In the genomic region with DNA sequence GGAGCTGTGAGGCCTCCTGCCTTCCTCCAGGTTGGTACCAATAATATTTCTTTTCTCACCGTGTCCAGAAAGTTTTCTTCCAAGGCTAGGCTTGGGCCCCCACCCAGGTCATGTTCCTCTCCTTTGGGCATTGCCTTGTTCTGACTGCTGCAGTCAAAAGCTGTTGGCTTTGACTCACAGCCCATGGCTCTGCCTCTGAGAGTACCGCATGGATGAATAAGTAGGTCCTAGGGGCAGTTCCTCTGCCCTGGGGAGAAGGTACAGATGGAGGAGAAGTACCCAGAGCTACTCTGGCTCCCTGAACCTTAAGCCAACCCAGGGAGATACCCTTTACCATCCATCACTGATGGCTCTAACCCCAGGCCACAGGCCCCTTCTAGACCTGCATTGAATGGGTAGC, we compare ENCODE assay signal across 18 cellular contexts.
"Had no signal": no experiment of that assay in that cellular context is flagged by ENCODE, and none has a peak within 500 bp of the region (broad histone marks: within the 10 kb centered on the region; RNA-seq: fewer than 3 reads in every experiment).

No MANE protein-coding gene starts in this region.

- H3K9me3 ChIP-seq: heart left ventricle, lower lobe of right lung, neutrophil, tibial nerve, uterus had no signal

- DNase-seq: activated CD4-positive, alpha-beta memory T cell treated with anti-CD3 and anti-CD28 coated beads, Interleukin-2, amount 10 ng/mL, durations not matched to agents 7 days and 5 days; activated naive CD4-positive, alpha-beta T cell treated with anti-CD3 and anti-CD28 coated beads, Interleukin-2, amount 10 ng/mL, durations not matched to agents 7 days and 5 days; activated T-cell treated with anti-CD3 and anti-CD28 coated beads, Interleukin-2, amount 50 U/mL, for 24 hours; foreskin melanocyte; heart left ventricle; immature natural killer cell; lower lobe of right lung; midbrain; retina; stimulated activated CD4-positive, alpha-beta T cell treated with anti-CD3 and anti-CD28 coated beads, Interleukin-2, amount 100 ng/mL, for 48 hours; uterus; WERI-Rb-1 had no signal

- H3K4me3 Mint-ChIP-seq: activated CD4-positive, alpha-beta memory T cell treated with anti-CD3 and anti-CD28 coated beads, Interleukin-2, amount 10 ng/mL, durations not matched to agents 7 days and 5 days; activated naive CD4-positive, alpha-beta T cell treated with anti-CD3 and anti-CD28 coated beads, Interleukin-2, amount 10 ng/mL, durations not matched to agents 7 days and 5 days; activated T-cell treated with anti-CD3 and anti-CD28 coated beads, Interleukin-2, amount 50 U/mL, for 24 hours; immature natural killer cell; stimulated activated memory B cell treated with anti-CD40 and anti-IgM and Interleukin-4, amounts not matched to agents 10 μg/mL and 1 μg/mL and 100 μg/mL, for 72 hours; T-helper 1 cell treated with Interleukin-12 subunit alpha and Interleukin-12 subunit beta and Interleukin-4 antibody, amounts not matched to agents 30 μg/mL and 1 μg/mL, for 36 hours had no signal

- H3K4me3 ChIP-seq: cardiac muscle cell, heart left ventricle, lower lobe of right lung, tibial nerve, uterus had no signal

- H3K27ac Mint-ChIP-seq: activated CD4-positive, alpha-beta memory T cell treated with anti-CD3 and anti-CD28 coated beads, Interleukin-2, amount 10 ng/mL, durations not matched to agents 7 days and 5 days; activated naive CD4-positive, alpha-beta T cell treated with anti-CD3 and anti-CD28 coated beads, Interleukin-2, amount 10 ng/mL, durations not matched to agents 7 days and 5 days; activated T-cell treated with anti-CD3 and anti-CD28 coated beads, Interleukin-2, amount 50 U/mL, for 24 hours; immature natural killer cell; stimulated activated memory B cell treated with anti-CD40 and anti-IgM and Interleukin-4, amounts not matched to agents 10 μg/mL and 1 μg/mL and 100 μg/mL, for 72 hours; T-helper 1 cell treated with Interleukin-12 subunit alpha and Interleukin-12 subunit beta and Interleukin-4 antibody, amounts not matched to agents 30 μg/mL and 1 μg/mL, for 36 hours had no signal

- H3K4me1 Mint-ChIP-seq: activated CD4-positive, alpha-beta memory T cell treated with anti-CD3 and anti-CD28 coated beads, Interleukin-2, amount 10 ng/mL, durations not matched to agents 7 days and 5 days; activated naive CD4-positive, alpha-beta T cell treated with anti-CD3 and anti-CD28 coated beads, Interleukin-2, amount 10 ng/mL, durations not matched to agents 7 days and 5 days; immature natural killer cell had no signal

- H3K27ac ChIP-seq: cardiac muscle cell, heart left ventricle, lower lobe of right lung, neutrophil, tibial nerve, uterus, WERI-Rb-1 had no signal

- H3K27me3 ChIP-seq: cardiac muscle cell, heart left ventricle, tibial nerve, uterus had no signal

- H3K36me3 ChIP-seq: cardiac muscle cell, lower lobe of right lung, neutrophil, tibial nerve, uterus had no signal

- ATAC-seq: esophagus mucosa; heart left ventricle; lower lobe of right lung; stimulated activated memory B cell treated with anti-CD40 and anti-IgM and Interleukin-4, amounts not matched to agents 10 μg/mL and 1 μg/mL and 100 μg/mL, for 72 hours had no signal

- H3K36me3 Mint-ChIP-seq: activated naive CD4-positive, alpha-beta T cell treated with anti-CD3 and anti-CD28 coated beads, Interleukin-2, amount 10 ng/mL, durations not matched to agents 7 days and 5 days; immature natural killer cell; stimulated activated memory B cell treated with anti-CD40 and anti-IgM and Interleukin-4, amounts not matched to agents 10 μg/mL and 1 μg/mL and 100 μg/mL, for 72 hours had no signal

- H3K4me1 ChIP-seq: uterus had no signal

- H3K9me3 Mint-ChIP-seq: activated CD4-positive, alpha-beta memory T cell treated with anti-CD3 and anti-CD28 coated beads, Interleukin-2, amount 10 ng/mL, durations not matched to agents 7 days and 5 days; activated naive CD4-positive, alpha-beta T cell treated with anti-CD3 and anti-CD28 coated beads, Interleukin-2, amount 10 ng/mL, durations not matched to agents 7 days and 5 days; activated T-cell treated with anti-CD3 and anti-CD28 coated beads, Interleukin-2, amount 50 U/mL, for 24 hours; immature natural killer cell; stimulated activated memory B cell treated with anti-CD40 and anti-IgM and Interleukin-4, amounts not matched to agents 10 μg/mL and 1 μg/mL and 100 μg/mL, for 72 hours; T-helper 1 cell treated with Interleukin-12 subunit alpha and Interleukin-12 subunit beta and Interleukin-4 antibody, amounts not matched to agents 30 μg/mL and 1 μg/mL, for 36 hours had no signal
